31 cellular contexts compared by ENCODE assay signal in genomic region chr11:21561589-21561988, GRCh38.
DNase-seq lines count a peak whose midpoint lies in the region; ATAC-seq, FAIRE-seq and TF ChIP-seq lines count a peak whose summit lies in the region.
"Had no signal": no experiment of that assay in that cellular context is flagged by ENCODE, and none has a peak within 500 bp of the region (broad histone marks: within the 10 kb centered on the region; RNA-seq: fewer than 3 reads in every experiment).

No MANE protein-coding gene starts in this region.

- TF ChIP-seq CTCF in A549 (IDR thresholded peaks at IDR 0.05) (no peak), bronchial epithelial cell (IDR thresholded peaks at IDR 0.05; ENCODE audit: insufficient read depth, low read length, severe bottlenecking) (no peak), gastroesophageal sphincter (IDR thresholded peaks at IDR 0.05) (no peak)

- no peaks in the 10 kb centered on the region for H3K27me3 ChIP-seq in bronchial epithelial cell (ENCODE audit: control insufficient read depth, insufficient read depth, low read length)
- H3K27me3 ChIP-seq in gastroesophageal sphincter = no peaks in the 10 kb centered on the region
- H3K27me3 ChIP-seq in naive thymus-derived CD4-positive, alpha-beta T cell (ENCODE audit: control insufficient read depth in 2 of 2, insufficient read depth in 2 of 2, low read length in 2 of 2) = no peaks in the 10 kb centered on the region
- H3K27me3 ChIP-seq: cardiac muscle cell had no signal

- H3K36me3 Mint-ChIP-seq in naive thymus-derived CD4-positive, alpha-beta T cell = no peaks in the 10 kb centered on the region
- H3K36me3 Mint-ChIP-seq: activated naive CD4-positive, alpha-beta T cell treated with anti-CD3 and anti-CD28 coated beads, Interleukin-2, amount 50 U/mL, for 24 hours; CD4-positive, alpha-beta memory T cell had no signal

- ATAC-seq in A549 (peak; percentile 76 to 84; a peak in 5 of 6 replicates), left colon (peak; percentile 84), gastroesophageal sphincter (no peak)
- no peak for ATAC-seq in naive thymus-derived CD4-positive, alpha-beta T cell
- ATAC-seq: activated CD8-positive, alpha-beta T cell treated with anti-CD3 and anti-CD28 coated beads for 36 hours; HepG2; Right ventricle myocardium inferior had no signal

- POLR2A ChIA-PET in A549 (lab: Yijun Ruan, JAX) = no interaction called here
- POLR2A ChIA-PET in naive thymus-derived CD4-positive, alpha-beta T cell (lab: Charles Lee) = no interaction called here

- peaks cover 42% of the 10 kb centered on the region for H3K4me1 ChIP-seq in A549
- no peaks in the 10 kb centered on the region for H3K4me1 ChIP-seq in gastroesophageal sphincter
- H3K4me1 ChIP-seq in naive thymus-derived CD4-positive, alpha-beta T cell (ENCODE audit: control insufficient read depth in 2 of 2, insufficient read depth in 2 of 2, low read length in 2 of 2) = no peaks in the 10 kb centered on the region

- no peaks in the 10 kb centered on the region for H3K27me3 Mint-ChIP-seq in naive thymus-derived CD4-positive, alpha-beta T cell
- H3K27me3 Mint-ChIP-seq: activated CD8-positive, alpha-beta T cell treated with anti-CD3 and anti-CD28 coated beads for 36 hours; activated naive CD4-positive, alpha-beta T cell treated with anti-CD3 and anti-CD28 coated beads, Interleukin-2, amount 50 U/mL, for 24 hours; CD4-positive, alpha-beta memory T cell; stimulated activated naive CD8-positive, alpha-beta T cell treated with anti-CD3 and anti-CD28 coated beads, Interleukin-15, Interleukin-2, amounts not matched to agents 100 ng/mL and 50 ng/mL, for 24 hours had no signal

- H3K9me3 ChIP-seq in A549 = peaks cover 7% of the 10 kb centered on the region; the same call in 1 of the 3 replicates
- no peaks in the 10 kb centered on the region for H3K9me3 ChIP-seq in gastroesophageal sphincter
- no peaks in the 10 kb centered on the region for H3K9me3 ChIP-seq in naive thymus-derived CD4-positive, alpha-beta T cell (ENCODE audit: control insufficient read depth in 2 of 3, low read length in 3 of 3)
- H3K9me3 ChIP-seq: thoracic aorta had no signal

- DNase-seq in A549 (ENCODE audit: low read depth in 1 of 2, low spot score in 1 of 2) (peak; percentile 22 to 72), HT-29 (ENCODE audit: low spot score) (peak; percentile 83), bronchial epithelial cell (ENCODE audit: low read depth) (peak; percentile 41), left colon (no peak), SHP77 (lab: John Stamatoyannopoulos, UW) (no peak)
- no peak for DNase-seq in stimulated activated CD8-positive, alpha-beta memory T cell treated with anti-CD3 and anti-CD28 coated beads, Interleukin-4, amount 100 ng/mL, for 48 hours
- no peak for DNase-seq in naive thymus-derived CD4-positive, alpha-beta T cell
- DNase-seq: activated CD8-positive, alpha-beta T cell treated with anti-CD3 and anti-CD28 coated beads for 36 hours; CD4-positive, alpha-beta memory T cell; effector CD8-positive, alpha-beta T cell; head of caudate nucleus; kidney; NCI-H1436; NCI-H2081; NCI-H526 treated with DMSO at 0.1 percent for 48 hours; nephron progenitor cell; NK-92 treated with Interleukin-12 subunit alpha and Interleukin-12 subunit beta, amount 100 ng/mL, for 24 hours; stimulated activated CD4-positive, alpha-beta T cell treated with anti-CD3 and anti-CD28 coated beads, Interleukin-1b, Interleukin-23, amount 100 ng/mL, for 48 hours; SW 1271; T-helper 9 cell had no signal

- CTCF ChIA-PET in A549 (lab: Yijun Ruan, JAX) = no interaction called here
- CTCF ChIA-PET in naive thymus-derived CD4-positive, alpha-beta T cell (lab: Charles Lee) = no interaction called here

- no peak for FAIRE-seq in A549 (lab: Jason Lieb, UNC)
- no peak for FAIRE-seq in bronchial epithelial cell (lab: Jason Lieb, UNC)
- FAIRE-seq: colon, GM12892, H54, HepG2, kidney had no signal

- WGBS in A549 (ENCODE audit: missing lambda C conversion rate) = 3% methylated on average over 1 of the region's 1 CpG
- WGBS in gastroesophageal sphincter (ENCODE audit: low coverage in 1 of 2), 2 donors = 82 to 90% methylated on average over 1 of the region's 1 CpG

- no peaks in the 10 kb centered on the region for H3K36me3 ChIP-seq in bronchial epithelial cell (ENCODE audit: control insufficient read depth, insufficient read depth, low read length)
- H3K36me3 ChIP-seq in gastroesophageal sphincter = no peaks in the 10 kb centered on the region
- no peaks in the 10 kb centered on the region for H3K36me3 ChIP-seq in naive thymus-derived CD4-positive, alpha-beta T cell (ENCODE audit: control insufficient read depth in 2 of 3, insufficient read depth in 3 of 3, low read length in 3 of 3)
- H3K36me3 ChIP-seq: cardiac muscle cell, thoracic aorta had no signal

- no peak overlapping the region for H3K27ac Mint-ChIP-seq in naive thymus-derived CD4-positive, alpha-beta T cell
- H3K27ac Mint-ChIP-seq: activated CD8-positive, alpha-beta T cell treated with anti-CD3 and anti-CD28 coated beads for 36 hours; activated naive CD4-positive, alpha-beta T cell treated with anti-CD3 and anti-CD28 coated beads, Interleukin-2, amount 50 U/mL, for 24 hours; CD4-positive, alpha-beta memory T cell; nephron progenitor cell; stimulated activated naive CD8-positive, alpha-beta T cell treated with anti-CD3 and anti-CD28 coated beads, Interleukin-15, Interleukin-2, amounts not matched to agents 100 ng/mL and 50 ng/mL, for 24 hours had no signal

- no peaks in the 10 kb centered on the region for H3K4me1 Mint-ChIP-seq in naive thymus-derived CD4-positive, alpha-beta T cell
- H3K4me1 Mint-ChIP-seq: activated naive CD4-positive, alpha-beta T cell treated with anti-CD3 and anti-CD28 coated beads, Interleukin-2, amount 50 U/mL, for 24 hours; CD4-positive, alpha-beta memory T cell; nephron progenitor cell had no signal

- H3K4me2 ChIP-seq in A549 = peak overlapping the region; percentile 72

- TF ChIP-seq RAD21 in A549 (conservative IDR thresholded peaks at IDR 0.05 in 1 of 2, IDR thresholded peaks at IDR 0.05 in 1 of 2) = peak in 1 of 2 experiments; percentile 10; a peak in 1 of 5 replicates

- no peak overlapping the region for H3K4me3 Mint-ChIP-seq in naive thymus-derived CD4-positive, alpha-beta T cell
- H3K4me3 Mint-ChIP-seq: activated CD8-positive, alpha-beta T cell treated with anti-CD3 and anti-CD28 coated beads for 36 hours; activated naive CD4-positive, alpha-beta T cell treated with anti-CD3 and anti-CD28 coated beads, Interleukin-2, amount 50 U/mL, for 24 hours; CD4-positive, alpha-beta memory T cell; nephron progenitor cell; stimulated activated naive CD8-positive, alpha-beta T cell treated with anti-CD3 and anti-CD28 coated beads, Interleukin-15, Interleukin-2, amounts not matched to agents 100 ng/mL and 50 ng/mL, for 24 hours had no signal

- intact Hi-C loops in left colon (cut with DNase I, micrococcal nuclease) = no loop called here
- intact Hi-C loops in naive thymus-derived CD4-positive, alpha-beta T cell (cut with micrococcal nuclease) = no loop called here

- H3K27ac ChIP-seq in A549 (peak overlapping the region; percentile 72 to 85), gastroesophageal sphincter (no peak overlapping the region)
- H3K27ac ChIP-seq in naive thymus-derived CD4-positive, alpha-beta T cell (ENCODE audit: low read depth, low read length) = no peak overlapping the region
- H3K27ac ChIP-seq: cardiac muscle cell, HL-60, thoracic aorta had no signal

- H3K9me3 Mint-ChIP-seq in naive thymus-derived CD4-positive, alpha-beta T cell = peaks cover 0 to 9% (median 0%) of the 10 kb centered on the region in 11 donors
- H3K9me3 Mint-ChIP-seq: activated CD8-positive, alpha-beta T cell treated with anti-CD3 and anti-CD28 coated beads for 36 hours; nephron progenitor cell had no signal

- TF ChIP-seq EP300 in A549 (IDR thresholded peaks at IDR 0.05) = 0 out of 5 replicates have a peak, but pooled peaks of 1 of the 2 experiments have one; percentile 23
- TF ChIP-seq EP300 in gastroesophageal sphincter (IDR thresholded peaks at IDR 0.05) = no peak

- TF ChIP-seq POLR2A in A549 (IDR thresholded peaks at IDR 0.05; ENCODE audit: low read length) = no peak
- no peak for TF ChIP-seq POLR2A in gastroesophageal sphincter (IDR thresholded peaks at IDR 0.05)

- H3K4me3 ChIP-seq in A549 = no peak overlapping the region
- H3K4me3 ChIP-seq in bronchial epithelial cell (ENCODE audit: low read depth, low read length) = no peak overlapping the region
- no peak overlapping the region for H3K4me3 ChIP-seq in gastroesophageal sphincter
- H3K4me3 ChIP-seq in naive thymus-derived CD4-positive, alpha-beta T cell (ENCODE audit: low read length) = no peak overlapping the region
- H3K4me3 ChIP-seq: cardiac muscle cell, thoracic aorta had no signal

TF ChIP-seq in A549, 52 proteins besides CTCF, POLR2A, EP300 and RAD21 (continues in another document):
- TF ChIP-seq EHMT2 (IDR thresholded peaks at IDR 0.05; ENCODE audit: low read depth) (no peak), JUNB (IDR thresholded peaks at IDR 0.05) (peak; percentile 72), JUN (IDR thresholded peaks at IDR 0.05) (0 out of 5 replicates have a peak, but pooled peaks of 1 of the 2 experiments have one; percentile 46), FOSL2 (IDR thresholded peaks at IDR 0.05) (0 out of 2 replicates have a peak, but pooled peaks have one; percentile 25), FOSL2 (CRISPR knock-in tag; IDR thresholded peaks at IDR 0.05) (peak; percentile 34; the same call in 1 of the 2 replicates), REST (IDR thresholded peaks at IDR 0.05) (no peak), NR3C1 (IDR thresholded peaks at IDR 0.05) (no peak)

Comparison
In these comparisons a context has a peak if more than half of its experiments do, and no peak if none do; other contexts are left out.
1. ATAC-seq: peak in A549 (2 of 2) and left colon (single experiment); none in gastroesophageal sphincter (single experiment) and naive thymus-derived CD4-positive, alpha-beta T cell (single experiment).
2. DNase-seq: peak in A549 (2 of 2), HT-29 (single experiment) and bronchial epithelial cell (single experiment); none in left colon (0 of 2), stimulated activated CD8-positive, alpha-beta memory T cell treated with anti-CD3 and anti-CD28 coated beads, Interleukin-4, amount 100 ng/mL, for 48 hours (single experiment), SHP77 (0 of 2) and naive thymus-derived CD4-positive, alpha-beta T cell (0 of 9).
3. H3K27ac ChIP-seq: peak in A549 (2 of 2); none in gastroesophageal sphincter (0 of 4) and naive thymus-derived CD4-positive, alpha-beta T cell (single experiment).